26 cellular contexts compared by ENCODE assay signal in the genomic region with DNA sequence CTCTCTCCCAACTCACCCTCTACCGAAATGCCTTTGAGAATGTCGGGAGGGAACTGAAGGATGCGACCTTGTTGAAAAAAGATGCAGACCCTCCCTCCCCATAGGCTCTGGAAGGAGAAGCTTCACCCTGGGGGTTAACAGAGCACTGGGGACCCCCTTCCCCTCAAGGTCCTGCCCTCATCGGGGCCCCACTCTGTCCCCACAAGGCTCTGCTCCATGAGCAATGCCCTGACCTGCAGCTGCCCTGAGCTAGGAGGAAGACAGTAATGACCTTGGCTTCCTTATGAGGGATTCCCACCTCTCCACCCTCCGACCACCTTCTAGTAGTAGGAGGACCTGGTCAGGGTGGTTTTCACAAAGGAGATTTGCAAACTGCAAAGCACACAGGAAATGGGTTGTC.
"Had no signal": no experiment of that assay in that cellular context is flagged by ENCODE, and none has a peak within 500 bp of the region (broad histone marks: within the 10 kb centered on the region; RNA-seq: fewer than 3 reads in every experiment).

No MANE protein-coding gene starts in this region.

- H3K36me3 ChIP-seq: adrenal gland, ascending aorta, cardiac muscle cell, gastroesophageal sphincter, left ventricle myocardium inferior, right lobe of liver, stomach, thyroid gland, upper lobe of left lung had no signal

- H3K4me3 ChIP-seq: adrenal gland, ascending aorta, cardiac muscle cell, gastroesophageal sphincter, left ventricle myocardium inferior, right lobe of liver, stomach, thyroid gland, upper lobe of left lung had no signal

- H3K27me3 ChIP-seq: adrenal gland, ascending aorta, cardiac muscle cell, gastroesophageal sphincter, right lobe of liver, thyroid gland, upper lobe of left lung had no signal

- H3K4me1 Mint-ChIP-seq: activated naive CD8-positive, alpha-beta T cell treated with anti-CD3 and anti-CD28 coated beads for 36 hours; stimulated activated naive B cell treated with anti-CD40 and anti-IgM and Interleukin-4, amounts not matched to agents 10 μg/mL and 1 μg/mL and 100 μg/mL, for 72 hours had no signal

- H3K27me3 Mint-ChIP-seq: activated naive CD8-positive, alpha-beta T cell treated with anti-CD3 and anti-CD28 coated beads for 36 hours had no signal

- H3K4me1 ChIP-seq: adrenal gland, ascending aorta, gastroesophageal sphincter, left ventricle myocardium inferior, right lobe of liver, stomach, thyroid gland had no signal

- H3K27ac Mint-ChIP-seq: activated naive CD4-positive, alpha-beta T cell treated with anti-CD3 and anti-CD28 coated beads for 36 hours; activated naive CD8-positive, alpha-beta T cell treated with anti-CD3 and anti-CD28 coated beads for 36 hours; brain; stimulated activated naive B cell treated with anti-CD40 and anti-IgM and Interleukin-4, amounts not matched to agents 10 μg/mL and 1 μg/mL and 100 μg/mL, for 72 hours; T-helper 2 cell treated with Interferon-gamma antibody and Interleukin-4, amounts not matched to agents 5 μg/mL and 100 μg/mL, for 36 hours had no signal

- H3K9me3 ChIP-seq: adrenal gland, ascending aorta, gastroesophageal sphincter, left ventricle myocardium inferior, right lobe of liver, stomach, thyroid gland, upper lobe of left lung had no signal

- ATAC-seq: effector memory CD8-positive, alpha-beta T cell; gastroesophageal sphincter; right lobe of liver; stimulated activated naive B cell treated with anti-CD40 and anti-IgM and Interleukin-4, amounts not matched to agents 10 μg/mL and 1 μg/mL and 100 μg/mL, for 72 hours had no signal

- DNase-seq: activated CD4-positive, alpha-beta T cell treated with anti-CD3 and anti-CD28 coated beads for 4 hours; activated CD4-positive, alpha-beta T cell treated with anti-CD3 and anti-CD28 coated beads, Interleukin-2, amount 50 U/mL, for 48 hours; activated CD8-positive, alpha-beta memory T cell treated with anti-CD3 and anti-CD28 coated beads for 24 hours; activated naive CD4-positive, alpha-beta T cell treated with anti-CD3 and anti-CD28 coated beads for 36 hours; activated naive CD8-positive, alpha-beta T cell treated with anti-CD3 and anti-CD28 coated beads for 36 hours; cortex of kidney; effector memory CD8-positive, alpha-beta T cell; head of caudate nucleus; hypothalamus; naive B cell; small intestine; stimulated activated CD4-positive, alpha-beta T cell treated with anti-CD3 and anti-CD28 coated beads, Interleukin-1b, Interleukin-23, amount 100 ng/mL, for 48 hours; stimulated activated CD4-positive, alpha-beta T cell treated with anti-CD3 and anti-CD28 coated beads, Interleukin-4, amount 100 ng/mL, for 4 hours; stimulated activated CD8-positive, alpha-beta memory T cell treated with anti-CD3 and anti-CD28 coated beads, Interleukin-4, amount 100 ng/mL, for 48 hours; stimulated activated naive B cell treated with anti-CD40 and anti-IgM and Interleukin-4, amounts not matched to agents 10 μg/mL and 1 μg/mL and 100 μg/mL, for 72 hours; stomach; thyroid gland; upper lobe of left lung had no signal

- H3K4me3 Mint-ChIP-seq: activated naive CD4-positive, alpha-beta T cell treated with anti-CD3 and anti-CD28 coated beads for 36 hours; activated naive CD8-positive, alpha-beta T cell treated with anti-CD3 and anti-CD28 coated beads for 36 hours; brain; effector memory CD8-positive, alpha-beta T cell; naive B cell; stimulated activated naive B cell treated with anti-CD40 and anti-IgM and Interleukin-4, amounts not matched to agents 10 μg/mL and 1 μg/mL and 100 μg/mL, for 72 hours; T-helper 2 cell treated with Interferon-gamma antibody and Interleukin-4, amounts not matched to agents 5 μg/mL and 100 μg/mL, for 36 hours had no signal

- H3K36me3 Mint-ChIP-seq: activated naive CD8-positive, alpha-beta T cell treated with anti-CD3 and anti-CD28 coated beads for 36 hours; brain; naive B cell; stimulated activated naive B cell treated with anti-CD40 and anti-IgM and Interleukin-4, amounts not matched to agents 10 μg/mL and 1 μg/mL and 100 μg/mL, for 72 hours had no signal

- H3K9me3 Mint-ChIP-seq: activated naive CD4-positive, alpha-beta T cell treated with anti-CD3 and anti-CD28 coated beads for 36 hours; activated naive CD8-positive, alpha-beta T cell treated with anti-CD3 and anti-CD28 coated beads for 36 hours; effector memory CD8-positive, alpha-beta T cell; stimulated activated naive B cell treated with anti-CD40 and anti-IgM and Interleukin-4, amounts not matched to agents 10 μg/mL and 1 μg/mL and 100 μg/mL, for 72 hours; T-helper 2 cell treated with Interferon-gamma antibody and Interleukin-4, amounts not matched to agents 5 μg/mL and 100 μg/mL, for 36 hours had no signal

- H3K27ac ChIP-seq: adrenal gland, ascending aorta, cardiac muscle cell, gastroesophageal sphincter, left ventricle myocardium inferior, right lobe of liver, stomach, thyroid gland, upper lobe of left lung had no signal
